In genomic region chr3:55988905-55989304, GRCh38 we compare ENCODE assay signal across 27 cellular contexts.
"Had no signal": no experiment of that assay in that cellular context is flagged by ENCODE, and none has a peak within 500 bp of the region (broad histone marks: within the 10 kb centered on the region; RNA-seq: fewer than 3 reads in every experiment).

No MANE protein-coding gene starts in this region.

- ATAC-seq: esophagus mucosa; naive thymus-derived CD8-positive, alpha-beta T cell; sciatic nerve; stimulated activated memory B cell treated with anti-CD40 and anti-IgM and Interleukin-4, amounts not matched to agents 10 μg/mL and 1 μg/mL and 100 μg/mL, for 72 hours; stimulated activated naive CD8-positive, alpha-beta T cell treated with anti-CD3 and anti-CD28 coated beads, Interleukin-15, amount 100 ng/mL, for 72 hours; T-helper 17 cell had no signal

- DNase-seq: activated CD4-positive, alpha-beta memory T cell treated with anti-CD3 and anti-CD28 coated beads for 36 hours; activated CD4-positive, CD25-positive, alpha-beta regulatory T cell treated with anti-CD3 and anti-CD28 coated beads, Interleukin-2, amount 50 U/mL, for 72 hours; activated CD8-positive, alpha-beta memory T cell treated with anti-CD3 and anti-CD28 coated beads, Interleukin-2, amount 50 U/mL, for 4 hours; activated gamma-delta T cell; activated naive CD4-positive, alpha-beta T cell treated with anti-CD3 and anti-CD28 coated beads, Interleukin-2, amount 10 ng/mL, durations not matched to agents 7 days and 5 days; activated naive CD8-positive, alpha-beta T cell treated with anti-CD3 and anti-CD28 coated beads, Interleukin-2, amount 10 ng/mL, durations not matched to agents 7 days and 5 days; activated T-cell treated with anti-CD3 and anti-CD28 coated beads, Interleukin-2, amount 50 U/mL, for 24 hours; brain microvascular endothelial cell; central memory CD4-positive, alpha-beta T cell; foreskin fibroblast; left ventricle myocardium inferior; naive thymus-derived CD8-positive, alpha-beta T cell; stimulated activated CD4-positive, alpha-beta T cell treated with anti-CD3 and anti-CD28 coated beads, Interleukin-12 subunit alpha, Interleukin-12 subunit beta, amount 100 ng/mL, for 4 hours; stimulated activated CD4-positive, alpha-beta T cell treated with anti-CD3 and anti-CD28 coated beads, Interleukin-4, amount 100 ng/mL, for 1 hour; stimulated activated naive CD8-positive, alpha-beta T cell treated with anti-CD3 and anti-CD28 coated beads, Interleukin-15, amount 100 ng/mL, for 72 hours; substantia nigra; T-helper 17 cell; T1000; uterus; WERI-Rb-1 had no signal

- H3K27ac Mint-ChIP-seq: activated CD4-positive, alpha-beta memory T cell treated with anti-CD3 and anti-CD28 coated beads for 36 hours; activated CD4-positive, alpha-beta T cell treated with anti-CD3 and anti-CD28 coated beads, Interleukin-2, amount 10 ng/mL, durations not matched to agents 24 days and 14 days; activated naive CD4-positive, alpha-beta T cell treated with anti-CD3 and anti-CD28 coated beads, Interleukin-2, amount 10 ng/mL, durations not matched to agents 7 days and 5 days; activated naive CD8-positive, alpha-beta T cell treated with anti-CD3 and anti-CD28 coated beads, Interleukin-2, amount 10 ng/mL, durations not matched to agents 7 days and 5 days; activated T-cell treated with anti-CD3 and anti-CD28 coated beads, Interleukin-2, amount 50 U/mL, for 24 hours; stimulated activated memory B cell treated with anti-CD40 and anti-IgM and Interleukin-4, amounts not matched to agents 10 μg/mL and 1 μg/mL and 100 μg/mL, for 72 hours; stimulated activated naive CD8-positive, alpha-beta T cell treated with anti-CD3 and anti-CD28 coated beads, Interleukin-15, amount 100 ng/mL, for 72 hours; T-helper 17 cell had no signal

- H3K9me3 Mint-ChIP-seq: activated CD4-positive, alpha-beta memory T cell treated with anti-CD3 and anti-CD28 coated beads for 36 hours; activated CD4-positive, alpha-beta T cell treated with anti-CD3 and anti-CD28 coated beads, Interleukin-2, amount 10 ng/mL, durations not matched to agents 24 days and 14 days; activated naive CD4-positive, alpha-beta T cell treated with anti-CD3 and anti-CD28 coated beads, Interleukin-2, amount 10 ng/mL, durations not matched to agents 7 days and 5 days; activated naive CD8-positive, alpha-beta T cell treated with anti-CD3 and anti-CD28 coated beads, Interleukin-2, amount 10 ng/mL, durations not matched to agents 7 days and 5 days; naive thymus-derived CD8-positive, alpha-beta T cell; stimulated activated memory B cell treated with anti-CD40 and anti-IgM and Interleukin-4, amounts not matched to agents 10 μg/mL and 1 μg/mL and 100 μg/mL, for 72 hours; stimulated activated naive CD8-positive, alpha-beta T cell treated with anti-CD3 and anti-CD28 coated beads, Interleukin-15, amount 100 ng/mL, for 72 hours; type B pancreatic cell had no signal

- H3K36me3 ChIP-seq: brain microvascular endothelial cell, heart right ventricle, left ventricle myocardium inferior, uterus, WERI-Rb-1 had no signal

- H3K27ac ChIP-seq: brain microvascular endothelial cell, heart right ventricle, left ventricle myocardium inferior, skin epidermis, uterus, WERI-Rb-1 had no signal

- H3K9me3 ChIP-seq: heart right ventricle, left ventricle myocardium inferior, uterus had no signal

- H3K27me3 Mint-ChIP-seq: activated CD4-positive, alpha-beta T cell treated with anti-CD3 and anti-CD28 coated beads, Interleukin-2, amount 10 ng/mL, durations not matched to agents 24 days and 14 days; activated naive CD4-positive, alpha-beta T cell treated with anti-CD3 and anti-CD28 coated beads, Interleukin-2, amount 10 ng/mL, durations not matched to agents 7 days and 5 days; activated T-cell treated with anti-CD3 and anti-CD28 coated beads, Interleukin-2, amount 50 U/mL, for 24 hours; stimulated activated memory B cell treated with anti-CD40 and anti-IgM and Interleukin-4, amounts not matched to agents 10 μg/mL and 1 μg/mL and 100 μg/mL, for 72 hours; stimulated activated naive CD8-positive, alpha-beta T cell treated with anti-CD3 and anti-CD28 coated beads, Interleukin-15, amount 100 ng/mL, for 72 hours; type B pancreatic cell had no signal

- H3K4me1 Mint-ChIP-seq: activated CD4-positive, alpha-beta T cell treated with anti-CD3 and anti-CD28 coated beads, Interleukin-2, amount 10 ng/mL, durations not matched to agents 24 days and 14 days; activated naive CD4-positive, alpha-beta T cell treated with anti-CD3 and anti-CD28 coated beads, Interleukin-2, amount 10 ng/mL, durations not matched to agents 7 days and 5 days; activated naive CD8-positive, alpha-beta T cell treated with anti-CD3 and anti-CD28 coated beads, Interleukin-2, amount 10 ng/mL, durations not matched to agents 7 days and 5 days; naive thymus-derived CD8-positive, alpha-beta T cell; stimulated activated memory B cell treated with anti-CD40 and anti-IgM and Interleukin-4, amounts not matched to agents 10 μg/mL and 1 μg/mL and 100 μg/mL, for 72 hours; stimulated activated naive CD8-positive, alpha-beta T cell treated with anti-CD3 and anti-CD28 coated beads, Interleukin-15, amount 100 ng/mL, for 72 hours; T-helper 17 cell had no signal

- H3K27me3 ChIP-seq: brain microvascular endothelial cell, uterus had no signal

- H3K4me3 ChIP-seq: heart right ventricle, left ventricle myocardium inferior, skin epidermis, uterus had no signal

- H3K4me1 ChIP-seq: heart right ventricle, left ventricle myocardium inferior, uterus had no signal

- H3K4me3 Mint-ChIP-seq: activated CD4-positive, alpha-beta memory T cell treated with anti-CD3 and anti-CD28 coated beads for 36 hours; activated CD4-positive, alpha-beta T cell treated with anti-CD3 and anti-CD28 coated beads, Interleukin-2, amount 10 ng/mL, durations not matched to agents 24 days and 14 days; activated naive CD4-positive, alpha-beta T cell treated with anti-CD3 and anti-CD28 coated beads, Interleukin-2, amount 10 ng/mL, durations not matched to agents 7 days and 5 days; activated naive CD8-positive, alpha-beta T cell treated with anti-CD3 and anti-CD28 coated beads, Interleukin-2, amount 10 ng/mL, durations not matched to agents 7 days and 5 days; activated T-cell treated with anti-CD3 and anti-CD28 coated beads, Interleukin-2, amount 50 U/mL, for 24 hours; naive thymus-derived CD8-positive, alpha-beta T cell; stimulated activated memory B cell treated with anti-CD40 and anti-IgM and Interleukin-4, amounts not matched to agents 10 μg/mL and 1 μg/mL and 100 μg/mL, for 72 hours; stimulated activated naive CD8-positive, alpha-beta T cell treated with anti-CD3 and anti-CD28 coated beads, Interleukin-15, amount 100 ng/mL, for 72 hours; T-helper 17 cell; type B pancreatic cell had no signal

- H3K36me3 Mint-ChIP-seq: activated CD4-positive, alpha-beta memory T cell treated with anti-CD3 and anti-CD28 coated beads for 36 hours; activated naive CD4-positive, alpha-beta T cell treated with anti-CD3 and anti-CD28 coated beads, Interleukin-2, amount 10 ng/mL, durations not matched to agents 7 days and 5 days; activated naive CD8-positive, alpha-beta T cell treated with anti-CD3 and anti-CD28 coated beads, Interleukin-2, amount 10 ng/mL, durations not matched to agents 7 days and 5 days; naive thymus-derived CD8-positive, alpha-beta T cell; stimulated activated memory B cell treated with anti-CD40 and anti-IgM and Interleukin-4, amounts not matched to agents 10 μg/mL and 1 μg/mL and 100 μg/mL, for 72 hours; type B pancreatic cell had no signal
